In genomic region chr1:116529681-116530080, GRCh38 we compare ENCODE assay signal across 33 cellular contexts.
"Had no signal": no experiment of that assay in that cellular context is flagged by ENCODE, and none has a peak within 500 bp of the region (broad histone marks: within the 10 kb centered on the region; RNA-seq: fewer than 3 reads in every experiment).

No MANE protein-coding gene starts in this region.

- H3K27ac Mint-ChIP-seq: activated CD4-positive, alpha-beta T cell treated with anti-CD3 and anti-CD28 coated beads for 36 hours; activated CD4-positive, alpha-beta T cell treated with anti-CD3 and anti-CD28 coated beads, Interleukin-2, amount 10 ng/mL, durations not matched to agents 7 days and 5 days; activated CD8-positive, alpha-beta T cell treated with anti-CD3 and anti-CD28 coated beads, Interleukin-2, amount 10 ng/mL, durations not matched to agents 7 days and 5 days; activated naive CD4-positive, alpha-beta T cell treated with anti-CD3 and anti-CD28 coated beads, Interleukin-2, amount 10 ng/mL, durations not matched to agents 7 days and 5 days; activated naive CD8-positive, alpha-beta T cell; activated naive CD8-positive, alpha-beta T cell treated with anti-CD3 and anti-CD28 coated beads, Interleukin-2, amount 50 U/mL, for 24 hours; activated T-helper 1 cell treated with anti-CD3 and anti-CD28 coated beads, Interleukin-12 subunit alpha, Interleukin-12 subunit beta, Interleukin-2, Interleukin-4 antibody, amounts not matched to agents 30 ng/mL and 10 ng/mL and 1 ng/mL, durations not matched to agents 14 hours and 24 hours and 36 hours; T-helper 2 cell treated with Interferon-gamma antibody and Interleukin-4, amounts not matched to agents 5 μg/mL and 100 μg/mL, for 36 hours; WTC11 had no signal

- FAIRE-seq: TTC549 had no signal

- H3K9me3 ChIP-seq: MG63, SJCRH30 had no signal

- H3K27me3 Mint-ChIP-seq: activated CD4-positive, alpha-beta T cell treated with anti-CD3 and anti-CD28 coated beads for 36 hours; activated CD4-positive, alpha-beta T cell treated with anti-CD3 and anti-CD28 coated beads, Interleukin-2, amount 10 ng/mL, durations not matched to agents 7 days and 5 days; activated naive CD4-positive, alpha-beta T cell treated with anti-CD3 and anti-CD28 coated beads, Interleukin-2, amount 10 ng/mL, durations not matched to agents 7 days and 5 days; activated naive CD8-positive, alpha-beta T cell; activated naive CD8-positive, alpha-beta T cell treated with anti-CD3 and anti-CD28 coated beads, Interleukin-2, amount 50 U/mL, for 24 hours had no signal

- ATAC-seq: activated CD4-positive, alpha-beta T cell treated with anti-CD3 and anti-CD28 coated beads for 36 hours; activated CD4-positive, CD25-positive, alpha-beta regulatory T cell treated with anti-CD3 and anti-CD28 coated beads, Interleukin-2, amount 50 U/mL, for 24 hours; activated CD8-positive, alpha-beta T cell treated with anti-CD3 and anti-CD28 coated beads, Interleukin-2, amount 10 ng/mL, durations not matched to agents 7 days and 5 days; activated naive CD8-positive, alpha-beta T cell treated with anti-CD3 and anti-CD28 coated beads, Interleukin-2, amount 50 U/mL, for 24 hours; activated T-cell treated with anti-CD3 and anti-CD28 coated beads, Interleukin-2, amount 50 U/mL, for 4 hours; Panc1; WTC11 had no signal

- H3K27ac ChIP-seq: brain microvascular endothelial cell, SJCRH30, SK-N-MC had no signal

- H3K4me3 ChIP-seq: MG63, SJCRH30, SK-N-MC had no signal

- H3K36me3 ChIP-seq: brain microvascular endothelial cell had no signal

- H3K4me1 ChIP-seq: SJCRH30 had no signal

- H3K4me1 Mint-ChIP-seq: activated CD4-positive, alpha-beta T cell treated with anti-CD3 and anti-CD28 coated beads for 36 hours; activated naive CD8-positive, alpha-beta T cell treated with anti-CD3 and anti-CD28 coated beads, Interleukin-2, amount 50 U/mL, for 24 hours had no signal

- H3K27me3 ChIP-seq: brain microvascular endothelial cell, MG63, SJCRH30 had no signal

- DNase-seq: activated CD4-positive, alpha-beta T cell treated with anti-CD3 and anti-CD28 coated beads for 36 hours; activated CD4-positive, alpha-beta T cell treated with anti-CD3 and anti-CD28 coated beads, Interleukin-2, amount 10 ng/mL, durations not matched to agents 7 days and 5 days; activated CD4-positive, alpha-beta T cell treated with anti-CD3 and anti-CD28 coated beads, Interleukin-2, amount 50 U/mL, for 48 hours; activated CD8-positive, alpha-beta memory T cell treated with anti-CD3 and anti-CD28 coated beads, Interleukin-2, amount 50 U/mL, for 4 hours; activated CD8-positive, alpha-beta T cell treated with anti-CD3 and anti-CD28 coated beads, Interleukin-2, amount 10 ng/mL, durations not matched to agents 7 days and 5 days; activated effector memory CD4-positive, alpha-beta T cell treated with Interleukin-2 at 50 U/mL for 16 hours; activated naive CD4-positive, alpha-beta T cell treated with anti-CD3 and anti-CD28 coated beads, Interleukin-2, amount 10 ng/mL, durations not matched to agents 7 days and 5 days; activated naive CD8-positive, alpha-beta T cell treated with anti-CD3 and anti-CD28 coated beads, Interleukin-2, amount 50 U/mL, for 24 hours; activated T-cell treated with anti-CD3 and anti-CD28 coated beads for 4 hours; activated T-cell treated with anti-CD3 and anti-CD28 coated beads, Interleukin-2, amount 50 U/mL, for 4 hours; anterior cingulate cortex; central memory CD4-positive, alpha-beta T cell; Kasumi-1; KG1; MG63; NCI-H1048; NCI-H1105 treated with DMSO at 0.1 percent for 48 hours; NCI-H1436 treated with DMSO at 0.1 percent for 48 hours; NCI-H1694 treated with DMSO at 0.1 percent for 48 hours; NCI-H2029; NCI-H345; NCI-H524 treated with DMSO at 0.1 percent for 48 hours; SHP77; SJCRH30 had no signal

- H3K4me3 Mint-ChIP-seq: activated CD4-positive, alpha-beta T cell treated with anti-CD3 and anti-CD28 coated beads for 36 hours; activated CD4-positive, alpha-beta T cell treated with anti-CD3 and anti-CD28 coated beads, Interleukin-2, amount 10 ng/mL, durations not matched to agents 7 days and 5 days; activated CD8-positive, alpha-beta T cell treated with anti-CD3 and anti-CD28 coated beads, Interleukin-2, amount 10 ng/mL, durations not matched to agents 7 days and 5 days; activated naive CD4-positive, alpha-beta T cell treated with anti-CD3 and anti-CD28 coated beads, Interleukin-2, amount 10 ng/mL, durations not matched to agents 7 days and 5 days; activated naive CD8-positive, alpha-beta T cell; activated naive CD8-positive, alpha-beta T cell treated with anti-CD3 and anti-CD28 coated beads, Interleukin-2, amount 50 U/mL, for 24 hours; activated T-cell treated with anti-CD3 and anti-CD28 coated beads, Interleukin-2, amount 50 U/mL, for 4 hours; activated T-helper 1 cell treated with anti-CD3 and anti-CD28 coated beads, Interleukin-12 subunit alpha, Interleukin-12 subunit beta, Interleukin-2, Interleukin-4 antibody, amounts not matched to agents 30 ng/mL and 10 ng/mL and 1 ng/mL, durations not matched to agents 14 hours and 24 hours and 36 hours; T-helper 2 cell treated with Interferon-gamma antibody and Interleukin-4, amounts not matched to agents 5 μg/mL and 100 μg/mL, for 36 hours; WTC11 had no signal
